Comparison of ENCODE assay signal across 14 cellular contexts in the genomic region with DNA sequence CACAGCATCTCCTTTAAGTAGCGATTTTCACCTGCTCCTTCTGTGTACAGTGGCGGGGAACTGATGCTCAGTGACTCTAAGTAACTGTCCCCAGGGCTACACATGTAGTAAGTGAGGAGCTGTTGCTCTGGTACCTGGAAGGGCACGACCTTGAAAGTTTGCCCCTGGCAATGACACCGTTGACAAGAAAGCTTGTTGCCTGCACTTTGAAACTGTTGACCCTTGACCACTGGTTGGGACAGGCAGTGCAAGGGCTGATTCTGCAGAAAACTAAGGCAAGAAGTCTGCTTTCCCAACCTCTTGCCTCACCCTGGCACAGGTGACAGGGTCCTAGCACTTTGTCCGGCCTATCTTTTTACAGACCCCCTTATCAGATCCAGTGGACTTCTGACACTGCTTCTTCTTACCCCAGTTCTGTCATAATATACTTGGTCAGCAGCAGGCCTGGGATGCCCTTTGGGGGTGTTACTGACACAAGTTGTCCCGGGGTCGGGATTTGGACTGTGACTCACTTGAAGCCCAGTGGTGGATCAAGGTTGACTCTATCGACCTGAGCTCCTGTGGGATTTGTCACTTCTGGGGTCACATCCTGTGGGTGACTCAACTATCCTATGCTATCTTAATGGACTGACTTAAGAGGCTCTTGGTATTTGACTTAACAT. TPM values are rescaled to one million over a fixed set of nuclear protein-coding genes. Genes with fewer than 3 reads are reported as not detected.
DNase-seq lines count a peak whose midpoint lies in the region; ATAC-seq and TF ChIP-seq lines count a peak whose summit lies in the region.
"Had no signal": no experiment of that assay in that cellular context is flagged by ENCODE, and none has a peak within 500 bp of the region (broad histone marks: within the 10 kb centered on the region; RNA-seq: fewer than 3 reads in every experiment).

No MANE protein-coding gene starts in this region.

- H3K27ac ChIP-seq in GM23248 (no peak overlapping the region), PC-9 (peak overlapping the region; percentile 78)
- H3K27ac ChIP-seq: SJCRH30 had no signal

- no peak for ATAC-seq in stimulated activated effector memory CD8-positive, alpha-beta T cell treated with anti-CD3 and anti-CD28 coated beads, Interleukin-12 subunit alpha, Interleukin-12 subunit beta, amount 100 ng/mL, for 72 hours
- no peak for ATAC-seq in GM18873 (IDR thresholded peaks at IDR 0.05; ENCODE audit: low FRiP score, unreplicated experiment)
- ATAC-seq in GM19467 (IDR thresholded peaks at IDR 0.05; ENCODE audit: unreplicated experiment): no peak

- H3K9me3 ChIP-seq in GM23248 (ENCODE audit: low read depth) (no peaks in the 10 kb centered on the region), PC-9 (ENCODE audit: insufficient read depth, low read depth) (no peaks in the 10 kb centered on the region)
- H3K9me3 ChIP-seq: SJCRH30 had no signal

- H3K4me3 ChIP-seq in GM23248 (no peak overlapping the region), PC-9 (no peak overlapping the region), foreskin fibroblast (ENCODE audit: low read depth in 1 of 2, low read length in 2 of 2) (no peak overlapping the region)
- H3K4me3 ChIP-seq: SJCRH30 had no signal

- H3K27me3 ChIP-seq in GM23248 (replicated peaks; ENCODE audit: insufficient read depth) (no peaks in the 10 kb centered on the region), PC-9 (ENCODE audit: insufficient read depth, low read depth) (no peaks in the 10 kb centered on the region)

- H2AFZ ChIP-seq in GM23248 (no peak overlapping the region), PC-9 (no peak overlapping the region)

- H3K4me1 ChIP-seq in GM23248 (ENCODE audit: insufficient read depth): peaks cover 36% of the 10 kb centered on the region
- H3K4me1 ChIP-seq in PC-9 (replicated peaks; ENCODE audit: insufficient read depth): peaks cover 83% of the 10 kb centered on the region
- H3K4me1 ChIP-seq: SJCRH30 had no signal

- H3K79me2 ChIP-seq in GM23248 (ENCODE audit: insufficient read depth) (no peaks in the 10 kb centered on the region), PC-9 (ENCODE audit: low read depth) (peaks cover 61% of the 10 kb centered on the region)

- in situ Hi-C loops in GM23248 (cut with MboI): no loop called here

- H4K20me1 ChIP-seq in GM23248 (ENCODE audit: insufficient read depth) (no peaks in the 10 kb centered on the region), PC-9 (ENCODE audit: insufficient read depth) (no peaks in the 10 kb centered on the region)

- DNase-seq in GM23248 (peak; percentile 43), PC-9 (peak in 1 of 2 experiments; percentile 93), foreskin fibroblast (peak; percentile 45 to 68), COLO829 (ENCODE audit: low spot score) (no peak)
- peak in 1 of 2 donors; percentile 43 for DNase-seq in stimulated activated effector memory CD8-positive, alpha-beta T cell treated with anti-CD3 and anti-CD28 coated beads, Interleukin-12 subunit alpha, Interleukin-12 subunit beta, amount 100 ng/mL, for 72 hours (ENCODE audit: low spot score in 2 of 2)
- DNase-seq: activated CD8-positive, alpha-beta memory T cell treated with anti-CD3 and anti-CD28 coated beads, Interleukin-2, amount 50 U/mL, for 4 hours; amygdala; effector CD8-positive, alpha-beta T cell; Karpas-422; naive B cell; NCI-H2029 treated with DMSO at 0.1 percent for 48 hours; SJCRH30 had no signal

- POLR2A ChIA-PET in PC-9 (lab: Charles Lee; ENCODE audit: unreplicated experiment): no interaction called here

- peaks cover 40% of the 10 kb centered on the region for H3K36me3 Mint-ChIP-seq in stimulated activated effector memory CD8-positive, alpha-beta T cell treated with anti-CD3 and anti-CD28 coated beads, Interleukin-12 subunit alpha, Interleukin-12 subunit beta, amount 100 ng/mL, for 72 hours

- TF ChIP-seq CTCF in PC-9 (conservative IDR thresholded peaks at IDR 0.05) (no peak), foreskin fibroblast (IDR thresholded peaks at IDR 0.05; ENCODE audit: low read depth, low read length) (no peak)

- H3K27ac Mint-ChIP-seq in stimulated activated effector memory CD8-positive, alpha-beta T cell treated with anti-CD3 and anti-CD28 coated beads, Interleukin-12 subunit alpha, Interleukin-12 subunit beta, amount 100 ng/mL, for 72 hours: peak overlapping the region; percentile 91

- BruUV-seq in PC-9 (replicated peaks; lab: Mats Ljungman, UMichigan): no TSS peak

- no peak overlapping the region for H3K4me2 ChIP-seq in GM23248 (ENCODE audit: unreplicated experiment)
- H3K4me2 ChIP-seq in PC-9: peak overlapping the region; percentile 40

- H3K36me3 ChIP-seq in GM23248 (ENCODE audit: low read depth) (no peaks in the 10 kb centered on the region), PC-9 (ENCODE audit: low read depth) (peaks cover 4% of the 10 kb centered on the region; the same call in 1 of the 2 replicates)
- H3K36me3 ChIP-seq: SJCRH30 had no signal

- WGBS in GM23248 (ENCODE audit: low coverage in 1 of 2, low lambda C conversion rate in 2 of 2, missing lambda C conversion rate in 2 of 2), 2 experiments: 51 to 56% methylated on average over 8 of the region's 8 CpGs

- no peak overlapping the region for H3K9ac ChIP-seq in GM23248

- no peak overlapping the region for H3K4me3 Mint-ChIP-seq in stimulated activated effector memory CD8-positive, alpha-beta T cell treated with anti-CD3 and anti-CD28 coated beads, Interleukin-12 subunit alpha, Interleukin-12 subunit beta, amount 100 ng/mL, for 72 hours

- H3F3A ChIP-seq in GM23248 (ENCODE audit: insufficient read depth): peaks cover 9% of the 10 kb centered on the region; the same call in 1 of the 2 replicates
- H3F3A ChIP-seq in PC-9 (ENCODE audit: insufficient read depth, low read depth): peaks cover 53% of the 10 kb centered on the region

- H3K9me2 ChIP-seq in GM23248 (ENCODE audit: insufficient read depth): no peaks in the 10 kb centered on the region
- H3K9me2 ChIP-seq in PC-9 (ENCODE audit: insufficient read depth): no peaks in the 10 kb centered on the region

- peaks cover 89% of the 10 kb centered on the region for H3K4me1 Mint-ChIP-seq in stimulated activated effector memory CD8-positive, alpha-beta T cell treated with anti-CD3 and anti-CD28 coated beads, Interleukin-12 subunit alpha, Interleukin-12 subunit beta, amount 100 ng/mL, for 72 hours

- no peaks in the 10 kb centered on the region for H3K9me3 Mint-ChIP-seq in stimulated activated effector memory CD8-positive, alpha-beta T cell treated with anti-CD3 and anti-CD28 coated beads, Interleukin-12 subunit alpha, Interleukin-12 subunit beta, amount 100 ng/mL, for 72 hours
- H3K9me3 Mint-ChIP-seq: naive B cell had no signal

- intact Hi-C loops in PC-9 (cut with micrococcal nuclease; ENCODE audit: unreplicated experiment): no loop called here

- CTCF ChIA-PET in PC-9 (lab: Charles Lee): no interaction called here

RNA-seq across cellular contexts. Expression of a gene that starts 5.8 kb away (rescaled TPM):
- 1.8 and 3.2 TPM in 2 replicates for total RNA-seq in GM23248 (2014; rRNA removed; shearing (Covaris generic))
- 1.5 and 1.7 TPM in 2 replicates for polyA plus RNA-seq in GM23248 (2016; fragmentation: Nextera tagmentation; extraction: Ambion mirVana)
- total RNA-seq in PC-9 (2021): 11.7 and 21.4 TPM in 2 replicates
